In genomic region chr1:9908846-9909221, GRCh38 we compare ENCODE assay signal across 8 cellular contexts. TPM values are rescaled to one million over a fixed set of nuclear protein-coding genes. Genes with fewer than 3 reads are reported as not detected.
A peak's percentile ranks its signal among the peaks of the same experiment; 100 is the strongest.
DNase-seq lines count a peak whose midpoint lies in the region; TF ChIP-seq lines count a peak whose summit lies in the region.

No MANE protein-coding gene starts in this region.

- no peak for DNase-seq in BJ (ENCODE audit: low read depth)
- DNase-seq in MG63 = no peak
- no peak for DNase-seq in coronary artery (ENCODE audit: low spot score)
- no peak for DNase-seq in nephron progenitor cell
- DNase-seq in SK-N-DZ (ENCODE audit: low spot score) = no peak
- DNase-seq in activated effector memory CD4-positive, alpha-beta T cell treated with anti-CD3 and anti-CD28 coated beads, Interleukin-2, amount 50 U/mL, for 16 hours = no peak
- DNase-seq in KG1 (lab: John Stamatoyannopoulos, UW) = no peak
- no peak for DNase-seq in cerebellum (ENCODE audit: low spot score)

- peaks cover 4% of the 10 kb centered on the region for H3K27me3 Mint-ChIP-seq in nephron progenitor cell (ENCODE audit: low read depth, poor library complexity)

- H3K36me3 Mint-ChIP-seq in nephron progenitor cell (ENCODE audit: low read depth) = peaks cover 16% of the 10 kb centered on the region

- H3K9me3 ChIP-seq in MG63 = no peaks in the 10 kb centered on the region

- TF ChIP-seq CTCF in BJ (IDR thresholded peaks at IDR 0.05; ENCODE audit: insufficient read depth, low read depth, low read length) = no peak
- TF ChIP-seq CTCF in coronary artery (IDR thresholded peaks at IDR 0.05) = no peak
- TF ChIP-seq CTCF in nephron progenitor cell (IDR thresholded peaks at IDR 0.05) = no peak

- H3K4me3 ChIP-seq in BJ (ENCODE audit: low read depth, low read length) (peak overlapping the region; percentile 91), MG63 (peak overlapping the region; percentile 71), coronary artery (peak overlapping the region; percentile 84)

- H3K4me1 Mint-ChIP-seq in nephron progenitor cell = peaks cover 64% of the 10 kb centered on the region

- H3K27me3 ChIP-seq in BJ (ENCODE audit: control insufficient read depth, insufficient read depth, low read length) = no peaks in the 10 kb centered on the region
- no peaks in the 10 kb centered on the region for H3K27me3 ChIP-seq in MG63

- POLR2A ChIA-PET in BJ (lab: Charles Lee) = interaction anchor here (0.5 to 0.6 kb wide), 2 partner anchors 303 to 877 kb away, joined by 3 read pairs; no protein-coding TSS in a partner anchor

- peak overlapping the region; percentile 98 for H3K4me3 Mint-ChIP-seq in nephron progenitor cell

- CTCF ChIA-PET in BJ (lab: Yijun Ruan, JAX) = interaction anchor here (0.9 kb wide), 1 partner anchor 34 kb away, joined by 3 read pairs; the partner anchor contains the start of genes LZIC and NMNAT1

- no peaks in the 10 kb centered on the region for H3K9me3 Mint-ChIP-seq in nephron progenitor cell

- H3K27ac Mint-ChIP-seq in nephron progenitor cell = peak overlapping the region; percentile 33

- H3K36me3 ChIP-seq in BJ (ENCODE audit: control insufficient read depth, insufficient read depth, low read length) = no peaks in the 10 kb centered on the region
- H3K36me3 ChIP-seq in MG63 = no peaks in the 10 kb centered on the region

- H3K27ac ChIP-seq in coronary artery = no peak overlapping the region

RNA-seq across cellular contexts. Expression of gene CTNNBIP1, which starts 1.2 kb away (rescaled TPM):
- 20.5 and 25.5 TPM in 2 replicates for polyA plus RNA-seq in BJ (2011; rRNA removed)
- polyA minus RNA-seq in BJ (2011; rRNA and poly(A)+ RNA removed) = 21.1 and 23.4 TPM in 2 replicates
- total RNA-seq in MG63 (2014; rRNA removed; shearing (Covaris generic); ENCODE audit: low replicate concordance) = 18.0 and 21.5 TPM in 2 replicates
- polyA plus RNA-seq in SK-N-DZ (2014; cell fraction: cytosol; rRNA removed) = 23.0 and 30.9 TPM in 2 replicates
- polyA plus RNA-seq in SK-N-DZ (2014; cell fraction: nucleus; rRNA removed) = 14.2 and 17.4 TPM in 2 replicates
- total RNA-seq in cerebellum = 22.4 TPM

RNA-seq across cellular contexts. Expression of gene LZIC, which starts 34.4 kb away (rescaled TPM):
- polyA plus RNA-seq in BJ (2011; rRNA removed) = 9.1 and 19.4 TPM in 2 replicates
- 5.6 and 5.7 TPM in 2 replicates for polyA minus RNA-seq in BJ (2011; rRNA and poly(A)+ RNA removed)
- 40.3 and 47.6 TPM in 2 replicates for total RNA-seq in MG63 (2014; rRNA removed; shearing (Covaris generic); ENCODE audit: low replicate concordance)
- 31.1 and 37.4 TPM in 2 replicates for polyA plus RNA-seq in SK-N-DZ (2014; cell fraction: cytosol; rRNA removed)
- polyA plus RNA-seq in SK-N-DZ (2014; cell fraction: nucleus; rRNA removed) = 16.3 and 19.9 TPM in 2 replicates
- total RNA-seq in cerebellum = 44.9 TPM

RNA-seq across cellular contexts. Expression of gene NMNAT1, which starts 34.4 kb away (rescaled TPM):
- polyA plus RNA-seq in BJ (2011; rRNA removed) = 9.8 and 12.4 TPM in 2 replicates
- 12.1 and 13.8 TPM in 2 replicates for polyA minus RNA-seq in BJ (2011; rRNA and poly(A)+ RNA removed)
- 6.5 and 10.1 TPM in 2 replicates for total RNA-seq in MG63 (2014; rRNA removed; shearing (Covaris generic); ENCODE audit: low replicate concordance)
- polyA plus RNA-seq in SK-N-DZ (2014; cell fraction: cytosol; rRNA removed) = 3.0 and 3.8 TPM in 2 replicates
- 3.1 and 6.1 TPM in 2 replicates for polyA plus RNA-seq in SK-N-DZ (2014; cell fraction: nucleus; rRNA removed)
- total RNA-seq in cerebellum = 6.5 TPM
